16 cellular contexts compared by ENCODE assay signal in the genomic region with DNA sequence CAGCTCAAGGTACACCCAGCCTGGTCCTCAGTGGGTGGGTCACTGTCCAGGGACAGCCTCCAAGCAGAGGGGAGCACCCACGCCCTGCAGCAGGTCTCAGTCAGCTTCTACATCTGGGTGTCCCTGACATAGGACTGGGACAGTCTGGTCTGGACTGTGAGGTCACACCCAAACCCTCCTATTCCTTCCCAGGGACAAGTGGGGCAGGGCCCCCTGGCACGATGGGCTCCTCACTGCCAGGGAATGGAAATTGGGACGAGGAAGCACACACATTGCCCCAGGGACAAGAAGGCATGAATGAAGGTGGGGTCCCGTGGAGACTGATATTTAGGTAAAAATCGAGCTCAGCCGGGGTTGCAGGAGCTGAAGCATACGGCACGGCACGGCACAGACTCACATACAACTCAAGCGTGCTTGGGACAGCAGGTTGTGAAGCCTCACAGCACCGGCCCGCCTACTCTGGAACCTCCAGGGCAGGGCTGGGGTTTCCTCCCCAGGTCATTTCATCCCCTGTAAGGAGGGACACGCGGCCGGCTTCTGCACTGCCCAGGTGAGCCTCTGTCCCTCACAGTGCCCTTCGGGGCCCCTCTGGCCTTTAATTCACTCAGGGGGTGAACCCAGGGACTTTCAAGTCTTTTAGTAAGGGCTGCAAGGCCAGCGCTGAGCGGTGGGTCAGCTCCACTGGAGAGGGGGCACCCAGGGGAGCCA. TPM values are rescaled to one million over a fixed set of nuclear protein-coding genes. Genes with fewer than 3 reads are reported as not detected.
DNase-seq lines count a peak whose midpoint lies in the region; TF ChIP-seq lines count a peak whose summit lies in the region.
"Had no signal": no experiment of that assay in that cellular context is flagged by ENCODE, and none has a peak within 500 bp of the region (broad histone marks: within the 10 kb centered on the region; RNA-seq: fewer than 3 reads in every experiment).

No MANE protein-coding gene starts in this region.

- H3K79me2 ChIP-seq in neural cell (replicated peaks; ENCODE audit: insufficient read depth, low read length), result no peaks in the 10 kb centered on the region

- H2AFZ ChIP-seq in neural cell (ENCODE audit: low read depth, low read length), result no peak overlapping the region

- H3F3A ChIP-seq in neural cell (ENCODE audit: insufficient read depth, low read length, poor library complexity, severe bottlenecking), result no peaks in the 10 kb centered on the region

- TF ChIP-seq EP300 in neural cell (conservative IDR thresholded peaks at IDR 0.05; ENCODE audit: poor library complexity, severe bottlenecking), result no peak

- POLR2A ChIA-PET in GM10248 (lab: Yijun Ruan, JAX), result no interaction called here

- CTCF ChIA-PET in GM10248 (lab: Yijun Ruan, JAX), result interaction anchor here (0.9 to 5.9 kb wide), 2 partner anchors 89 to 96 kb away, joined by 3 to 70 read pairs; no protein-coding TSS in a partner anchor

- H3K27ac ChIP-seq in BLaER1 (peak overlapping the region; percentile 91), neural cell (ENCODE audit: low read length) (no peak overlapping the region)

- H4K20me1 ChIP-seq in BLaER1, result no peaks in the 10 kb centered on the region
- no peaks in the 10 kb centered on the region for H4K20me1 ChIP-seq in neural cell (ENCODE audit: insufficient read depth)

- H3K36me3 ChIP-seq in BLaER1 (no peaks in the 10 kb centered on the region), adipocyte (ENCODE audit: control insufficient read depth, insufficient read depth, low read length, severe bottlenecking) (no peaks in the 10 kb centered on the region), neural cell (ENCODE audit: insufficient read depth, low read length) (no peaks in the 10 kb centered on the region)
- H3K36me3 ChIP-seq: uterus had no signal

- H3K9me3 ChIP-seq in BLaER1 (no peaks in the 10 kb centered on the region), adipocyte (ENCODE audit: control insufficient read depth, low read length) (no peaks in the 10 kb centered on the region), neural cell (ENCODE audit: low read length) (peaks cover 14% of the 10 kb centered on the region)
- H3K9me3 ChIP-seq: uterus had no signal

- peak overlapping the region; percentile 98 for H3K4me2 ChIP-seq in BLaER1
- no peak overlapping the region for H3K4me2 ChIP-seq in neural cell (ENCODE audit: low read length)

- TF ChIP-seq CTCF in GM10248 (IDR thresholded peaks at IDR 0.05; ENCODE audit: control extremely low read depth, extremely low read depth, low read depth, missing control alignments) (no peak), neural cell (IDR thresholded peaks at IDR 0.05; ENCODE audit: poor library complexity, severe bottlenecking) (no peak)

- DNase-seq in GM10248 (ENCODE audit: extremely low spot score) (peak; percentile 20), adipocyte (ENCODE audit: low read depth) (no peak), NCI-H69 (lab: John Stamatoyannopoulos, UW) (no peak), NCI-H1694 treated with DMSO at 0.1 percent for 48 hours (lab: John Stamatoyannopoulos, UW) (no peak)
- no peak for DNase-seq in stimulated activated CD4-positive, alpha-beta T cell treated with anti-CD3 and anti-CD28 coated beads, Interleukin-12 subunit alpha, Interleukin-12 subunit beta, amount 100 ng/mL, for 4 hours
- DNase-seq: activated CD4-positive, alpha-beta T cell treated with anti-CD3 and anti-CD28 coated beads, Interleukin-2, amount 50 U/mL, for 4 hours; activated gamma-delta T cell treated with Interleukin-2 at 50 U/mL for 16 hours; central memory CD4-positive, alpha-beta T cell; DND-41; Kasumi-1; NCI-H187 treated with DMSO at 0.1 percent for 48 hours; NCI-H82; SHP77; uterus had no signal

- H3K9me2 ChIP-seq in neural cell (ENCODE audit: insufficient read depth, low read length), result no peaks in the 10 kb centered on the region

- H3K27me3 ChIP-seq in BLaER1 (peaks cover 87% of the 10 kb centered on the region), adipocyte (replicated peaks; ENCODE audit: control insufficient read depth, insufficient read depth, low read length) (no peaks in the 10 kb centered on the region), neural cell (ENCODE audit: insufficient read depth, low read depth, low read length) (peaks cover 42% of the 10 kb centered on the region)
- H3K27me3 ChIP-seq: uterus had no signal

- H3K4me1 ChIP-seq in BLaER1 (peaks cover 83% of the 10 kb centered on the region), adipocyte (ENCODE audit: control insufficient read depth, insufficient read depth, low read length) (peaks cover 37% of the 10 kb centered on the region)

- H3K9ac ChIP-seq in BLaER1, result peak overlapping the region; percentile 81
- peak overlapping the region; percentile 79 for H3K9ac ChIP-seq in adipocyte (ENCODE audit: low read length)
- peak overlapping the region; percentile 54 for H3K9ac ChIP-seq in neural cell (ENCODE audit: low read length)

- H3K4me3 ChIP-seq in BLaER1 (peak overlapping the region; percentile 65), adipocyte (ENCODE audit: low read length) (no peak overlapping the region), neural cell (ENCODE audit: low read length) (peak overlapping the region; percentile 71)

- TF ChIP-seq RAD21 in neural cell (conservative IDR thresholded peaks at IDR 0.05), result no peak

TF ChIP-seq in neural cell, 6 proteins besides CTCF, POLR2A, EP300 and RAD21:
- TF ChIP-seq EZH2 (IDR thresholded peaks at IDR 0.05; ENCODE audit: borderline replicate concordance, insufficient read depth, low read length, poor library complexity, severe bottlenecking) (no peak), POLR2AphosphoS5 (IDR thresholded peaks at IDR 0.05) (no peak), TAF1 (IDR thresholded peaks at IDR 0.05; ENCODE audit: low read depth) (no peak), SMC3 (conservative IDR thresholded peaks at IDR 0.05; ENCODE audit: poor library complexity) (no peak), MXI1 (conservative IDR thresholded peaks at IDR 0.05; ENCODE audit: poor library complexity, severe bottlenecking) (no peak)
- TF ChIP-seq, protein P1, sequence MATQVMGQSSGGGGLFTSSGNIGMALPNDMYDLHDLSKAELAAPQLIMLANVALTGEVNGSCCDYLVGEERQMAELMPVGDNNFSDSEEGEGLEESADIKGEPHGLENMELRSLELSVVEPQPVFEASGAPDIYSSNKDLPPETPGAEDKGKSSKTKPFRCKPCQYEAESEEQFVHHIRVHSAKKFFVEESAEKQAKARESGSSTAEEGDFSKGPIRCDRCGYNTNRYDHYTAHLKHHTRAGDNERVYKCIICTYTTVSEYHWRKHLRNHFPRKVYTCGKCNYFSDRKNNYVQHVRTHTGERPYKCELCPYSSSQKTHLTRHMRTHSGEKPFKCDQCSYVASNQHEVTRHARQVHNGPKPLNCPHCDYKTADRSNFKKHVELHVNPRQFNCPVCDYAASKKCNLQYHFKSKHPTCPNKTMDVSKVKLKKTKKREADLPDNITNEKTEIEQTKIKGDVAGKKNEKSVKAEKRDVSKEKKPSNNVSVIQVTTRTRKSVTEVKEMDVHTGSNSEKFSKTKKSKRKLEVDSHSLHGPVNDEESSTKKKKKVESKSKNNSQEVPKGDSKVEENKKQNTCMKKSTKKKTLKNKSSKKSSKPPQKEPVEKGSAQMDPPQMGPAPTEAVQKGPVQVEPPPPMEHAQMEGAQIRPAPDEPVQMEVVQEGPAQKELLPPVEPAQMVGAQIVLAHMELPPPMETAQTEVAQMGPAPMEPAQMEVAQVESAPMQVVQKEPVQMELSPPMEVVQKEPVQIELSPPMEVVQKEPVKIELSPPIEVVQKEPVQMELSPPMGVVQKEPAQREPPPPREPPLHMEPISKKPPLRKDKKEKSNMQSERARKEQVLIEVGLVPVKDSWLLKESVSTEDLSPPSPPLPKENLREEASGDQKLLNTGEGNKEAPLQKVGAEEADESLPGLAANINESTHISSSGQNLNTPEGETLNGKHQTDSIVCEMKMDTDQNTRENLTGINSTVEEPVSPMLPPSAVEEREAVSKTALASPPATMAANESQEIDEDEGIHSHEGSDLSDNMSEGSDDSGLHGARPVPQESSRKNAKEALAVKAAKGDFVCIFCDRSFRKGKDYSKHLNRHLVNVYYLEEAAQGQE (IDR thresholded peaks at IDR 0.05; ENCODE audit: borderline replicate concordance), result no peak

RNA-seq across cellular contexts. Expression of a gene that starts 3.5 kb away (rescaled TPM):
- 9.9 and 10.1 TPM in 2 replicates for polyA plus RNA-seq in neural cell
- polyA minus RNA-seq in neural cell, result 24.0 and 27.0 TPM in 2 replicates

RNA-seq across cellular contexts. Expression of a gene that starts 20.8 kb away (rescaled TPM):
- polyA plus RNA-seq in neural cell, result 234 and 238 TPM in 2 replicates
- 182 and 186 TPM in 2 replicates for polyA minus RNA-seq in neural cell
